ENCODE assay signal across 14 cellular contexts in genomic region chr15:39404767-39405173, GRCh38.
DNase-seq lines count a peak whose midpoint lies in the region; ATAC-seq, FAIRE-seq and TF ChIP-seq lines count a peak whose summit lies in the region.
"Had no signal": no experiment of that assay in that cellular context is flagged by ENCODE, and none has a peak within 500 bp of the region (broad histone marks: within the 10 kb centered on the region; RNA-seq: fewer than 3 reads in every experiment).

No MANE protein-coding gene starts in this region.

- peak overlapping the region; percentile 79; the same call in 1 of the 2 replicates for H2BK20ac ChIP-seq in IMR-90 (ENCODE audit: low read depth, low read length)

- CTCF ChIA-PET in AG04450 (lab: Charles Lee) = no interaction called here
- CTCF ChIA-PET in IMR-90 (lab: Yijun Ruan, JAX) = interaction anchor here (0.5 to 1.0 kb wide), 2 partner anchors 44 to 117 kb away, joined by 3 to 4 read pairs; no protein-coding TSS in a partner anchor

- peak overlapping the region; percentile 78 for H2BK120ac ChIP-seq in IMR-90 (ENCODE audit: low read depth, low read length)

- no CpG with 5 or more reads among the region's 5 CpGs for WGBS in IMR-90 (ENCODE audit: extremely low coverage in 2 of 2, insufficient read length in 1 of 2), 2 experiments

- peaks cover 11% of the 10 kb centered on the region for H3K9me1 ChIP-seq in IMR-90 (ENCODE audit: insufficient read depth, low read length)

- POLR2A ChIA-PET in AG04450 (lab: Yijun Ruan, JAX) = interaction anchor here (0.6 to 2.0 kb wide), 8 partner anchors 9 to 225 kb away, joined by 3 to 15 read pairs (median 4); partner anchors contain the start of gene THBS1
- POLR2A ChIA-PET in IMR-90 (lab: Charles Lee; ENCODE audit: unreplicated experiment) = no interaction called here

- H4K20me1 ChIP-seq in IMR-90 (ENCODE audit: insufficient read depth, low read length) = no peaks in the 10 kb centered on the region
- no peaks in the 10 kb centered on the region for H4K20me1 ChIP-seq in astrocyte (ENCODE audit: insufficient read depth, low read length)
- H4K20me1 ChIP-seq: BLaER1 treated with 17β-estradiol and CSF1 and Interleukin-3, amounts not matched to agents 10 nM and 100 nM had no signal

- H3K14ac ChIP-seq in IMR-90 (replicated peaks; ENCODE audit: low read depth, low read length) = peak overlapping the region; percentile 39

- H3K4me1 Mint-ChIP-seq in astrocyte (ENCODE audit: low read depth, unreplicated experiment) = peaks cover 26% of the 10 kb centered on the region
- H3K4me1 Mint-ChIP-seq: activated naive CD8-positive, alpha-beta T cell treated with anti-CD3 and anti-CD28 coated beads, Interleukin-2, amount 50 U/mL, for 24 hours; neural crest cell had no signal

- H2BK15ac ChIP-seq in IMR-90 (ENCODE audit: low read depth, low read length) = peak overlapping the region; percentile 49; the same call in 2 of the 3 replicates

- H3K79me2 ChIP-seq in astrocyte (ENCODE audit: insufficient read depth, low read length) = no peaks in the 10 kb centered on the region

- no peaks in the 10 kb centered on the region for H3K79me1 ChIP-seq in IMR-90 (ENCODE audit: low read depth in 1 of 2, low read length in 2 of 2)

- H4K8ac ChIP-seq in IMR-90 (ENCODE audit: low read depth in 2 of 2, low read length in 2 of 2) = peak overlapping the region; percentile 10 to 78

- dilution Hi-C loops in IMR-90 (cut with HindIII; ENCODE audit: low sequenced_read_pairs, unreplicated experiment) = no loop called here

- H3K56ac ChIP-seq in IMR-90 (ENCODE audit: extremely low read depth, insufficient read depth, low read length) = peak overlapping the region; percentile 64

- H3K4me3 ChIP-seq in AG04450 (ENCODE audit: low read depth, low read length) = no peak overlapping the region
- H3K4me3 ChIP-seq in IMR-90 (ENCODE audit: insufficient read depth, low read depth, low read length) = no peak overlapping the region
- H3K4me3 ChIP-seq in astrocyte (ENCODE audit: insufficient read depth, low read depth, low read length) = no peak overlapping the region
- H3K4me3 ChIP-seq in vagina = no peak overlapping the region
- H3K4me3 ChIP-seq: BLaER1 treated with 17β-estradiol and CSF1 and Interleukin-3, amounts not matched to agents 10 nM and 100 nM had no signal

- DNase-seq in AG04450 (ENCODE audit: low read depth, low spot score) (peak; percentile 85), IMR-90 (peak; percentile 95), astrocyte (ENCODE audit: low read depth) (peak; percentile 85), left ventricle myocardium superior (no peak), NCI-H1436 (lab: John Stamatoyannopoulos, UW) (no peak), NCI-H128 (lab: John Stamatoyannopoulos, UW; ENCODE audit: unreplicated experiment) (no peak), kidney glomerular epithelial cell (lab: John Stamatoyannopoulos, UW) (no peak), vagina (ENCODE audit: extremely low spot score in 2 of 2) (no peak)
- DNase-seq: activated CD4-positive, alpha-beta T cell treated with anti-CD3 and anti-CD28 coated beads, Interleukin-2, amount 50 U/mL, for 1 hour; activated naive CD8-positive, alpha-beta T cell treated with anti-CD3 and anti-CD28 coated beads, Interleukin-2, amount 50 U/mL, for 24 hours; NCI-H1105 had no signal

- H3K36me3 ChIP-seq in IMR-90 (ENCODE audit: control insufficient read depth, insufficient read depth, low read length) (no peaks in the 10 kb centered on the region), astrocyte (ENCODE audit: insufficient read depth, low read length) (no peaks in the 10 kb centered on the region), vagina (no peaks in the 10 kb centered on the region)
- H3K36me3 ChIP-seq: BLaER1 treated with 17β-estradiol and CSF1 and Interleukin-3, amounts not matched to agents 10 nM and 100 nM had no signal

- H3K4ac ChIP-seq in IMR-90 (ENCODE audit: low read depth, low read length) = peak overlapping the region; percentile 71

- peak; percentile 89 for FAIRE-seq in astrocyte (lab: Jason Lieb, UNC)
- FAIRE-seq: GM12891 had no signal

- intact Hi-C loops in IMR-90 (cut with micrococcal nuclease) (loop anchor here (1.0 to 5.0 kb wide), 3 partner anchors 176 to 696 kb away; no protein-coding TSS in a partner anchor), left ventricle myocardium superior (cut with micrococcal nuclease) (no loop called here), vagina (cut with DNase I) (loop anchor here (10.0 kb wide), 1 partner anchor 70 kb away; no protein-coding TSS in a partner anchor)

- H3K27ac Mint-ChIP-seq in astrocyte (ENCODE audit: unreplicated experiment) = peak overlapping the region; percentile 55
- H3K27ac Mint-ChIP-seq: activated naive CD8-positive, alpha-beta T cell treated with anti-CD3 and anti-CD28 coated beads, Interleukin-2, amount 50 U/mL, for 24 hours had no signal

- in situ Hi-C loops in IMR-90 (cut with MboI; ENCODE audit: low sequenced_read_pairs) = no loop called here

- H3K27ac ChIP-seq in AG04450 (ENCODE audit: low read depth, low read length) = peak overlapping the region; percentile 69
- H3K27ac ChIP-seq in IMR-90 (ENCODE audit: insufficient read depth, low read length) = peak overlapping the region; percentile 88
- peak overlapping the region; percentile 35 for H3K27ac ChIP-seq in astrocyte (ENCODE audit: low read depth, low read length)
- H3K27ac ChIP-seq in vagina = no peak overlapping the region
- H3K27ac ChIP-seq: BLaER1 treated with 17β-estradiol and CSF1 and Interleukin-3, amounts not matched to agents 10 nM and 100 nM had no signal

- H3K27me3 Mint-ChIP-seq in astrocyte (ENCODE audit: low read depth, unreplicated experiment) = no peaks in the 10 kb centered on the region

- peak overlapping the region; percentile 47; the same call in 1 of the 2 replicates for H3K23ac ChIP-seq in IMR-90 (ENCODE audit: low read depth, low read length)

- H2AK9ac ChIP-seq in IMR-90 (replicated peaks; ENCODE audit: low read depth, low read length, poor library complexity) = no peak overlapping the region

- peak overlapping the region; percentile 34; the same call in 1 of the 2 replicates for H4K5ac ChIP-seq in IMR-90 (ENCODE audit: low read depth, low read length)

- H3K9me3 ChIP-seq in AG04450 (ENCODE audit: control insufficient read depth, insufficient read depth, low read length) (no peaks in the 10 kb centered on the region), IMR-90 (ENCODE audit: control insufficient read depth, insufficient read depth, low read length) (no peaks in the 10 kb centered on the region), astrocyte (ENCODE audit: insufficient read depth, low read depth, low read length) (no peaks in the 10 kb centered on the region), vagina (no peaks in the 10 kb centered on the region)
- H3K9me3 ChIP-seq: BLaER1 treated with 17β-estradiol and CSF1 and Interleukin-3, amounts not matched to agents 10 nM and 100 nM had no signal

- no peaks in the 10 kb centered on the region for H3K9me3 Mint-ChIP-seq in astrocyte (ENCODE audit: unreplicated experiment)
- H3K9me3 Mint-ChIP-seq: activated naive CD8-positive, alpha-beta T cell treated with anti-CD3 and anti-CD28 coated beads, Interleukin-2, amount 50 U/mL, for 24 hours had no signal

- H3K9ac ChIP-seq in IMR-90 (ENCODE audit: low read depth, low read length) = no peak overlapping the region
- H3K9ac ChIP-seq in astrocyte (ENCODE audit: low read length) = no peak overlapping the region
- H3K9ac ChIP-seq: BLaER1 treated with 17β-estradiol and CSF1 and Interleukin-3, amounts not matched to agents 10 nM and 100 nM had no signal

- H3K4me1 ChIP-seq in IMR-90 (ENCODE audit: control insufficient read depth, insufficient read depth, low read length) = peaks cover 11% of the 10 kb centered on the region
- peaks cover 20% of the 10 kb centered on the region for H3K4me1 ChIP-seq in astrocyte (ENCODE audit: insufficient read depth, low read length)
- H3K4me1 ChIP-seq in vagina = no peaks in the 10 kb centered on the region

- TF ChIP-seq POLR2A in IMR-90 (IDR thresholded peaks at IDR 0.05; ENCODE audit: low read depth, low read length) = no peak
- no peak for TF ChIP-seq POLR2A in vagina (IDR thresholded peaks at IDR 0.05)

- H3K4me3 Mint-ChIP-seq in astrocyte (ENCODE audit: unreplicated experiment) = no peak overlapping the region
- H3K4me3 Mint-ChIP-seq: activated naive CD8-positive, alpha-beta T cell treated with anti-CD3 and anti-CD28 coated beads, Interleukin-2, amount 50 U/mL, for 24 hours; neural crest cell had no signal

- no TSS peak for BruUV-seq in IMR-90 (replicated peaks; lab: Mats Ljungman, UMichigan)

- H2AK5ac ChIP-seq in IMR-90 (ENCODE audit: low read depth, low read length) = peak overlapping the region; percentile 16

- peak overlapping the region; percentile 34 for H3K18ac ChIP-seq in IMR-90 (ENCODE audit: low read depth, low read length)

- ATAC-seq in IMR-90 (ENCODE audit: low read depth) = peak; percentile 83
- peak; percentile 88 for ATAC-seq in left ventricle myocardium superior
- ATAC-seq: activated naive CD8-positive, alpha-beta T cell treated with anti-CD3 and anti-CD28 coated beads, Interleukin-2, amount 50 U/mL, for 24 hours had no signal

- H2AFZ ChIP-seq in IMR-90 (replicated peaks; ENCODE audit: low read length, poor library complexity) (peak overlapping the region; percentile 41), astrocyte (ENCODE audit: low read depth, low read length) (no peak overlapping the region)

- H4K91ac ChIP-seq in IMR-90 (ENCODE audit: insufficient read depth, low read depth, low read length) = peak overlapping the region; percentile 74

- 0 out of 2 replicates have a peak, but pooled peaks have one; percentile 11 for TF ChIP-seq RAD21 in IMR-90 (IDR thresholded peaks at IDR 0.05; ENCODE audit: low read length)

- no peaks in the 10 kb centered on the region for H3K27me3 ChIP-seq in AG04450 (ENCODE audit: control insufficient read depth, insufficient read depth, low read length)
- no peaks in the 10 kb centered on the region for H3K27me3 ChIP-seq in IMR-90 (ENCODE audit: control insufficient read depth, insufficient read depth, low read length)
- H3K27me3 ChIP-seq in astrocyte (ENCODE audit: insufficient read depth, low read length) = no peaks in the 10 kb centered on the region
- H3K27me3 ChIP-seq in vagina = no peaks in the 10 kb centered on the region
- H3K27me3 ChIP-seq: BLaER1 treated with 17β-estradiol and CSF1 and Interleukin-3, amounts not matched to agents 10 nM and 100 nM had no signal

- no peaks in the 10 kb centered on the region for H3K36me3 Mint-ChIP-seq in astrocyte (ENCODE audit: low read depth, unreplicated experiment)

- H3K4me2 ChIP-seq in IMR-90 (ENCODE audit: low read depth, low read length) = no peak overlapping the region
- H3K4me2 ChIP-seq in astrocyte (ENCODE audit: low read length) = no peak overlapping the region

- TF ChIP-seq CTCF in AG04450 (IDR thresholded peaks at IDR 0.05; ENCODE audit: low read depth, low read length) (no peak), IMR-90 (conservative IDR thresholded peaks at IDR 0.05; ENCODE audit: low read depth, low read length) (no peak), astrocyte (IDR thresholded peaks at IDR 0.05; ENCODE audit: insufficient read depth, low read depth, low read length) (no peak), vagina (IDR thresholded peaks at IDR 0.05) (no peak)

- H2BK5ac ChIP-seq in IMR-90 (ENCODE audit: low read depth, low read length, poor library complexity, severe bottlenecking) = peak overlapping the region; percentile 68

TF ChIP-seq in IMR-90, 13 proteins besides CTCF, POLR2A, EP300 and RAD21 (continues in another document):
- TF ChIP-seq SMC3 (IDR thresholded peaks at IDR 0.05; ENCODE audit: low read depth, low read length) = peak; percentile 9; the same call in 1 of the 2 replicates
- TF ChIP-seq FOS (IDR thresholded peaks at IDR 0.05; ENCODE audit: low read depth, low read length) = no peak

Comparison
In these comparisons a context has a peak if more than half of its experiments do, and no peak if none do; other contexts are left out.
1. DNase-seq: peak in AG04450 (single experiment), IMR-90 (single experiment) and astrocyte (single experiment); none in left ventricle myocardium superior (single experiment), NCI-H1436 (single experiment), NCI-H128 (single experiment), kidney glomerular epithelial cell (single experiment) and vagina (0 of 2).